ENCODE assay signal across 22 cellular contexts in the genomic region with DNA sequence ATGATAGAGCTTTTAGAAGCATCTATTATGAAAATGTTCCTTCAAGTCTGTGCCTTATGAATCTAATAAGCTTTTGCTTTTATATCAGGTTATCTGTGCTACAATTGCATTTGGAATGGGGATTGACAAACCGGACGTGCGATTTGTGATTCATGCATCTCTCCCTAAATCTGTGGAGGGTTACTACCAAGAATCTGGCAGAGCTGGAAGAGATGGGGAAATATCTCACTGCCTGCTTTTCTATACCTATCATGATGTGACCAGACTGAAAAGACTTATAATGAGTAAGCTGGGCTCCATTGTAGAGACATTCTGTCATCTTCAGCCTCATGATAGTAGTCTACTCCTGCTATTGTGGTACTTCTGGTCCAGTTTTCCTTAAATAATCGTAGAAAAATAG.
"Had no signal": no experiment of that assay in that cellular context is flagged by ENCODE, and none has a peak within 500 bp of the region (broad histone marks: within the 10 kb centered on the region; RNA-seq: fewer than 3 reads in every experiment).

No MANE protein-coding gene starts in this region.

- H3K4me1 ChIP-seq: ascending aorta, Peyer's patch had no signal

- DNase-seq: activated CD4-positive, alpha-beta memory T cell treated with anti-CD3 and anti-CD28 coated beads for 36 hours; activated CD4-positive, alpha-beta T cell treated with anti-CD3 and anti-CD28 coated beads, Interleukin-2, amount 10 ng/mL, durations not matched to agents 7 days and 5 days; activated CD4-positive, CD25-positive, alpha-beta regulatory T cell; activated CD8-positive, alpha-beta memory T cell treated with anti-CD3 and anti-CD28 coated beads, Interleukin-2, amount 50 U/mL, for 48 hours; activated effector memory CD4-positive, alpha-beta T cell treated with Interleukin-2 at 50 U/mL for 16 hours; activated naive CD4-positive, alpha-beta T cell; activated T-cell treated with anti-CD3 and anti-CD28 coated beads, Interleukin-2, amount 50 U/mL, for 1 hour; amniotic stem cell; KG1; NCI-H1092; NCI-H2029 treated with DMSO at 0.1 percent for 48 hours; NCI-H510A treated with DMSO at 0.1 percent for 48 hours; NCI-H69; NK-92 treated with Interleukin-12 subunit alpha and Interleukin-12 subunit beta, amount 100 ng/mL, for 24 hours; Peyer's patch; SIG-M5; T-cell; T-helper 2 cell; T1000 had no signal

- H3K4me3 ChIP-seq: ascending aorta, cardiac muscle cell, Peyer's patch had no signal

- H3K9me3 ChIP-seq: ascending aorta, Peyer's patch had no signal

- H3K27me3 ChIP-seq: ascending aorta, cardiac muscle cell, Peyer's patch had no signal

- H3K36me3 ChIP-seq: ascending aorta, cardiac muscle cell, Peyer's patch had no signal

- H3K27ac ChIP-seq: ascending aorta, cardiac muscle cell, Peyer's patch, VCaP had no signal

- ATAC-seq: T-cell had no signal
